In genomic region chr3:136197159-136197715, GRCh38 we compare ENCODE assay signal across 1 cellular context.
TF ChIP-seq lines count a peak whose summit lies in the region.

No MANE protein-coding gene starts in this region.

TF ChIP-seq in IMR-90, 13 proteins besides CTCF, POLR2A, EP300 and RAD21 (continued from another document):
- TF ChIP-seq USF2 (IDR thresholded peaks at IDR 0.05; ENCODE audit: low read depth, low read length) (no peak), ELK1 (IDR thresholded peaks at IDR 0.05; ENCODE audit: borderline replicate concordance, low read depth, low read length) (no peak), MXI1 (IDR thresholded peaks at IDR 0.05; ENCODE audit: borderline replicate concordance, low read depth, low read length) (no peak), NFE2L2 (IDR thresholded peaks at IDR 0.05; ENCODE audit: low read depth, low read length) (no peak), FOS (IDR thresholded peaks at IDR 0.05; ENCODE audit: low read depth, low read length) (no peak), SMC3 (IDR thresholded peaks at IDR 0.05; ENCODE audit: low read depth, low read length) (no peak), MAFK (IDR thresholded peaks at IDR 0.05; ENCODE audit: low read depth, low read length) (no peak), RFX5 (IDR thresholded peaks at IDR 0.05; ENCODE audit: low read depth, low read length) (no peak), MAZ (IDR thresholded peaks at IDR 0.05; ENCODE audit: borderline replicate concordance, low read depth, low read length) (no peak), CEBPB (IDR thresholded peaks at IDR 0.05; ENCODE audit: low read depth, low read length) (no peak), RCOR1 (IDR thresholded peaks at IDR 0.05; ENCODE audit: insufficient replicate concordance, low read length) (no peak)
